23 cellular contexts compared by ENCODE assay signal in genomic region chr14:21668377-21668776, GRCh38. TPM values are rescaled to one million over a fixed set of nuclear protein-coding genes. Genes with fewer than 3 reads are reported as not detected.
A peak's percentile ranks its signal among the peaks of the same experiment; 100 is the strongest.
DNase-seq lines count a peak whose midpoint lies in the region; ATAC-seq, FAIRE-seq and TF ChIP-seq lines count a peak whose summit lies in the region.
"Had no signal": no experiment of that assay in that cellular context is flagged by ENCODE, and none has a peak within 500 bp of the region (broad histone marks: within the 10 kb centered on the region; RNA-seq: fewer than 3 reads in every experiment).

No MANE protein-coding gene starts in this region.

- H4K20me1 ChIP-seq in SK-N-SH (ENCODE audit: insufficient read depth): no peaks in the 10 kb centered on the region
- H4K20me1 ChIP-seq: BLaER1 had no signal

- H3K79me2 ChIP-seq in SK-N-SH (ENCODE audit: insufficient read depth): no peaks in the 10 kb centered on the region

- H3K4me2 ChIP-seq in SK-N-SH: no peak overlapping the region
- H3K4me2 ChIP-seq: BLaER1 had no signal

- peaks cover 5% of the 10 kb centered on the region; the same call in 1 of the 2 replicates for H3K27me3 ChIP-seq in SK-N-SH (ENCODE audit: insufficient read depth)
- H3K27me3 ChIP-seq: BLaER1 had no signal

- CTCF ChIA-PET in SK-N-SH (lab: Yijun Ruan, JAX): no interaction called here

- TF ChIP-seq EP300 in SK-N-SH (IDR thresholded peaks at IDR 0.05; ENCODE audit: borderline replicate concordance in 1 of 2, low read depth in 1 of 2, low read length in 1 of 2): no peak

- H3F3A ChIP-seq in SK-N-SH (replicated peaks; ENCODE audit: insufficient read depth): peaks cover 4% of the 10 kb centered on the region

- no peaks in the 10 kb centered on the region for H3K36me3 ChIP-seq in SK-N-SH (replicated peaks in 1 of 2; ENCODE audit: control insufficient read depth in 1 of 2, insufficient read depth in 2 of 2, low read length in 1 of 2)
- H3K36me3 ChIP-seq: BLaER1 had no signal

- no peak for TF ChIP-seq RAD21 in SK-N-SH (IDR thresholded peaks at IDR 0.05; ENCODE audit: low read length)

- in situ Hi-C loops in astrocyte of the spinal cord (cut with HindIII; ENCODE audit: low sequenced_read_pairs): no loop called here

- H3K4me1 ChIP-seq in SK-N-SH (ENCODE audit: control insufficient read depth in 1 of 2, insufficient read depth in 2 of 2, low read depth in 1 of 2, low read length in 1 of 2): no peaks in the 10 kb centered on the region; a peak in 1 of 4 replicates
- H3K4me1 ChIP-seq: BLaER1 had no signal

- H3K9me2 ChIP-seq in SK-N-SH: no peaks in the 10 kb centered on the region

- ATAC-seq in HG03571 (IDR thresholded peaks at IDR 0.05; ENCODE audit: unreplicated experiment): no peak
- ATAC-seq in HG03097 (IDR thresholded peaks at IDR 0.05; ENCODE audit: low FRiP score, unreplicated experiment): no peak

- no peak overlapping the region for H3K27ac ChIP-seq in SK-N-SH (ENCODE audit: low read depth in 2 of 2, low read length in 1 of 2)
- H3K27ac ChIP-seq: BLaER1, VCaP had no signal

- FAIRE-seq in HTR-8/SVneo (lab: Jason Lieb, UNC): peak; percentile 67
- FAIRE-seq: A204.1, G401.6, H54 had no signal

- POLR2A ChIA-PET in SK-N-SH (lab: Yijun Ruan, JAX): no interaction called here

- DNase-seq in AG08396 (ENCODE audit: low spot score) (peak; percentile 47), HTR-8/SVneo (ENCODE audit: insufficient read length, low spot score) (peak; percentile 51), astrocyte of the spinal cord (ENCODE audit: low read depth, low spot score) (peak; percentile 85), hepatic stellate cell (ENCODE audit: low spot score) (peak; percentile 14), OCI-M2 (lab: John Stamatoyannopoulos, UW; ENCODE audit: unreplicated experiment) (no peak), SK-N-SH (no peak)
- DNase-seq: activated CD4-positive, alpha-beta T cell treated with anti-CD3 and anti-CD28 coated beads, Interleukin-2, amount 50 U/mL, for 4 hours; activated naive CD4-positive, alpha-beta T cell; anterior cingulate cortex; Calu3; endodermal cell; MV-4-11; NCI-H187 treated with DMSO at 0.1 percent for 48 hours; SHP77 treated with DMSO at 0.1 percent for 48 hours; substantia nigra had no signal

- no peak overlapping the region for H3K4me3 ChIP-seq in astrocyte of the spinal cord (ENCODE audit: low read depth, low read length)
- no peak overlapping the region for H3K4me3 ChIP-seq in SK-N-SH (ENCODE audit: low read depth in 2 of 2, low read length in 1 of 2)
- H3K4me3 ChIP-seq: BLaER1 had no signal

- TF ChIP-seq CTCF in astrocyte of the spinal cord (IDR thresholded peaks at IDR 0.05; ENCODE audit: low read depth, low read length) (no peak), SK-N-SH (IDR thresholded peaks at IDR 0.05) (no peak)

- WGBS in SK-N-SH (ENCODE audit: low lambda C conversion rate): 0% methylated on average over 3 of the region's 3 CpGs

- H3K9ac ChIP-seq in SK-N-SH: no peak overlapping the region
- H3K9ac ChIP-seq: BLaER1 had no signal

- no peaks in the 10 kb centered on the region for H3K9me3 ChIP-seq in SK-N-SH

- no peak overlapping the region for H2AFZ ChIP-seq in SK-N-SH (ENCODE audit: low read depth)

TF ChIP-seq in SK-N-SH, 30 proteins besides CTCF, POLR2A, EP300 and RAD21:
- TF ChIP-seq GABPA (IDR thresholded peaks at IDR 0.05; ENCODE audit: low read depth) (no peak), FOXM1 (IDR thresholded peaks at IDR 0.05; ENCODE audit: low read depth) (no peak), FOXJ3 (CRISPR knock-in tag; IDR thresholded peaks at IDR 0.05) (no peak), JUND (IDR thresholded peaks at IDR 0.05) (no peak), RXRA (IDR thresholded peaks at IDR 0.05; ENCODE audit: borderline replicate concordance, low read depth) (no peak), SIN3A (IDR thresholded peaks at IDR 0.05; ENCODE audit: borderline replicate concordance, low read depth, low read length) (no peak), SMC3 (IDR thresholded peaks at IDR 0.05; ENCODE audit: low read depth, low read length) (no peak), USF2 (IDR thresholded peaks at IDR 0.05; ENCODE audit: borderline replicate concordance, low read depth, low read length) (no peak), ELF1 (IDR thresholded peaks at IDR 0.05) (no peak), RCOR1 (IDR thresholded peaks at IDR 0.05; ENCODE audit: low read length) (no peak), REST (IDR thresholded peaks at IDR 0.05; ENCODE audit: low read depth, low read length) (no peak), YY1 (IDR thresholded peaks at IDR 0.05; ENCODE audit: low read depth) (no peak), TEAD4 (IDR thresholded peaks at IDR 0.05; ENCODE audit: borderline replicate concordance, insufficient read depth) (no peak), TAF1 (IDR thresholded peaks at IDR 0.05; ENCODE audit: borderline replicate concordance, low read depth, low read length) (no peak)
TF ChIP-seq in SK-N-SH: peak in this region for 0.

RNA-seq across cellular contexts. Expression of gene OR4E1, which starts 5.2 kb away (rescaled TPM):
- polyA plus RNA-seq in SK-N-SH (2012; rRNA removed): not detected in 2 replicates
- not detected in 2 replicates for polyA plus RNA-seq in SK-N-SH (2012; cell fraction: cytosol; rRNA removed)
- polyA plus RNA-seq in SK-N-SH (2012; cell fraction: nucleus; rRNA removed): not detected in 2 replicates
- polyA plus RNA-seq: neural cell had no signal

RNA-seq across cellular contexts. Expression of gene OR4E2, which starts 14.7 kb away (rescaled TPM):
- polyA plus RNA-seq in SK-N-SH (2012; rRNA removed): not detected in 2 replicates
- not detected in 2 replicates for polyA plus RNA-seq in SK-N-SH (2012; cell fraction: cytosol; rRNA removed)
- polyA plus RNA-seq in SK-N-SH (2012; cell fraction: nucleus; rRNA removed): not detected in 2 replicates
- polyA plus RNA-seq: neural cell had no signal

RNA-seq across cellular contexts. Expression of gene OR10G2, which starts 33.6 kb away (rescaled TPM):
- not detected in 2 replicates for polyA plus RNA-seq in SK-N-SH (2012; rRNA removed)
- polyA plus RNA-seq in SK-N-SH (2012; cell fraction: cytosol; rRNA removed): not detected in 2 replicates
- polyA plus RNA-seq in SK-N-SH (2012; cell fraction: nucleus; rRNA removed): not detected in 2 replicates
- polyA plus RNA-seq: neural cell had no signal

Comparison
In these comparisons a context has a peak if more than half of its experiments do, and no peak if none do; other contexts are left out.
1. DNase-seq: peak in AG08396 (single experiment), HTR-8/SVneo (single experiment), astrocyte of the spinal cord (single experiment) and hepatic stellate cell (single experiment); none in OCI-M2 (single experiment) and SK-N-SH (single experiment).